In the genomic region with DNA sequence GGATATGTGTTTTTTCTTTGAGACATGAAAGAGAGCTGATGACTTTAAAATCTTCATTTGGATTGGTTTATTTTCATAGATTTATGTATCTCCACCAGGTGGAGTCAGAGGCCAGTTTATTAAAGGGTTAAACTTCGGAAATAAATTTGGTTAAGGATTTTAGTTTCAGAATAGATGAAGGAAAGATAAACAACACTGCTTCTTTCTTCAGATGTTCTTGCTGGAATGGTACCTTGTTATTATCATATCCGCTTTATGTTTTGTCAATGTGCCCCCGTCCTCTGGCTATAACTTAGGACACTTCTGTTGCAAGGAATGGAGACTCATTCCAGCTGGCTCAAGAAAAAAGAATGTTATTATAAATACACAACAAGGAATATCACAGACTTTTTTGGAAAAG, we compare ENCODE assay signal across 9 cellular contexts.
A peak's percentile ranks its signal among the peaks of the same experiment; 100 is the strongest.
DNase-seq lines count a peak whose midpoint lies in the region; ATAC-seq and TF ChIP-seq lines count a peak whose summit lies in the region.
"Had no signal": no experiment of that assay in that cellular context is flagged by ENCODE, and none has a peak within 500 bp of the region (broad histone marks: within the 10 kb centered on the region; RNA-seq: fewer than 3 reads in every experiment).

No MANE protein-coding gene starts in this region.

- peaks cover 4% of the 10 kb centered on the region for H3K27me3 Mint-ChIP-seq in activated T-helper 2 cell treated with anti-CD3 and anti-CD28 coated beads, Interferon-gamma antibody, Interleukin-2, Interleukin-4, amounts not matched to agents 10 μg/mL and 5 μg/mL and 100 μg/mL, durations not matched to agents 14 hours and 24 hours and 36 hours (ENCODE audit: low read depth)
- H3K27me3 Mint-ChIP-seq: dendritic cell treated with granulocyte-macrophage colony-stimulating factor and Interleukin-4, amounts not matched to agents 40 ng/mL and 50 ng/mL, for 4 days had no signal

- H3K9me3 ChIP-seq in psoas muscle: no peaks in the 10 kb centered on the region

- H3K4me3 Mint-ChIP-seq in activated T-helper 2 cell treated with anti-CD3 and anti-CD28 coated beads, Interferon-gamma antibody, Interleukin-2, Interleukin-4, amounts not matched to agents 10 μg/mL and 5 μg/mL and 100 μg/mL, durations not matched to agents 14 hours and 24 hours and 36 hours (ENCODE audit: low read depth): no peak overlapping the region
- H3K4me3 Mint-ChIP-seq: dendritic cell treated with granulocyte-macrophage colony-stimulating factor and Interleukin-4, amounts not matched to agents 40 ng/mL and 50 ng/mL, for 4 days had no signal

- TF ChIP-seq CTCF in psoas muscle (IDR thresholded peaks at IDR 0.05): peak; percentile 60

- no peak overlapping the region for H3K27ac ChIP-seq in psoas muscle

- no peaks in the 10 kb centered on the region for H3K36me3 ChIP-seq in psoas muscle (ENCODE audit: insufficient read depth in 1 of 2, low read depth in 1 of 2)

- no peaks in the 10 kb centered on the region for H3K36me3 Mint-ChIP-seq in activated T-helper 2 cell treated with anti-CD3 and anti-CD28 coated beads, Interferon-gamma antibody, Interleukin-2, Interleukin-4, amounts not matched to agents 10 μg/mL and 5 μg/mL and 100 μg/mL, durations not matched to agents 14 hours and 24 hours and 36 hours (ENCODE audit: low read depth)

- H3K27me3 ChIP-seq in psoas muscle (ENCODE audit: insufficient read depth in 3 of 3, low read length in 2 of 3): no peaks in the 10 kb centered on the region

- DNase-seq in GM03348 (ENCODE audit: low spot score): peak; percentile 23
- DNase-seq in NCI-H526 (lab: John Stamatoyannopoulos, UW): peak; percentile 19 to 38
- DNase-seq in epidermal melanocyte (ENCODE audit: insufficient read length, low spot score): peak; percentile 33
- DNase-seq in psoas muscle: no peak
- no peak for DNase-seq in HuH-7 (ENCODE audit: low spot score)
- no peak for DNase-seq in activated T-helper 2 cell treated with anti-CD3 and anti-CD28 coated beads, Interferon-gamma antibody, Interleukin-2, Interleukin-4, amounts not matched to agents 10 μg/mL and 5 μg/mL and 100 μg/mL, durations not matched to agents 14 hours and 24 hours and 36 hours (ENCODE audit: low spot score)

- peaks cover 8% of the 10 kb centered on the region for H3K4me1 ChIP-seq in psoas muscle

- no peaks in the 10 kb centered on the region for H3K4me1 Mint-ChIP-seq in activated T-helper 2 cell treated with anti-CD3 and anti-CD28 coated beads, Interferon-gamma antibody, Interleukin-2, Interleukin-4, amounts not matched to agents 10 μg/mL and 5 μg/mL and 100 μg/mL, durations not matched to agents 14 hours and 24 hours and 36 hours (ENCODE audit: low read depth)

- ATAC-seq in psoas muscle (peak in 2 of 4 donors; percentile 51 to 76), HG02571 (IDR thresholded peaks at IDR 0.05; ENCODE audit: unreplicated experiment) (no peak), GM18502 (IDR thresholded peaks at IDR 0.05; ENCODE audit: poor library complexity, unreplicated experiment) (no peak)

- no peaks in the 10 kb centered on the region for H3K9me3 Mint-ChIP-seq in activated T-helper 2 cell treated with anti-CD3 and anti-CD28 coated beads, Interferon-gamma antibody, Interleukin-2, Interleukin-4, amounts not matched to agents 10 μg/mL and 5 μg/mL and 100 μg/mL, durations not matched to agents 14 hours and 24 hours and 36 hours

- H3K27ac Mint-ChIP-seq in activated T-helper 2 cell treated with anti-CD3 and anti-CD28 coated beads, Interferon-gamma antibody, Interleukin-2, Interleukin-4, amounts not matched to agents 10 μg/mL and 5 μg/mL and 100 μg/mL, durations not matched to agents 14 hours and 24 hours and 36 hours: no peak overlapping the region
- H3K27ac Mint-ChIP-seq: dendritic cell treated with granulocyte-macrophage colony-stimulating factor and Interleukin-4, amounts not matched to agents 40 ng/mL and 50 ng/mL, for 4 days had no signal

- H3K4me3 ChIP-seq in psoas muscle: peak overlapping the region; percentile 40

- intact Hi-C loops in psoas muscle (cut with DNase I): loop anchor here (1.0 to 10.0 kb wide), 5 partner anchors 156 to 313 kb away; no protein-coding TSS in a partner anchor
- intact Hi-C loops in activated T-helper 2 cell treated with anti-CD3 and anti-CD28 coated beads, Interferon-gamma antibody, Interleukin-2, Interleukin-4, amounts not matched to agents 10 μg/mL and 5 μg/mL and 100 μg/mL, durations not matched to agents 14 hours and 24 hours and 36 hours (cut with micrococcal nuclease): no loop called here

- WGBS in psoas muscle, 3 donors: 24 to 46% (median 30%) methylated on average over 3 of the region's 3 CpGs

Comparison
In these comparisons a context has a peak if more than half of its experiments do, and no peak if none do; other contexts are left out.
1. DNase-seq: peak in GM03348 (single experiment), NCI-H526 (2 of 2) and epidermal melanocyte (single experiment); none in psoas muscle (0 of 2), HuH-7 (single experiment) and activated T-helper 2 cell treated with anti-CD3 and anti-CD28 coated beads, Interferon-gamma antibody, Interleukin-2, Interleukin-4, amounts not matched to agents 10 μg/mL and 5 μg/mL and 100 μg/mL, durations not matched to agents 14 hours and 24 hours and 36 hours (single experiment).